In genomic region chr11:10735532-10736465, GRCh38 we compare ENCODE assay signal across 8 cellular contexts. TPM values are rescaled to one million over a fixed set of nuclear protein-coding genes. Genes with fewer than 3 reads are reported as not detected.
DNase-seq lines count a peak whose midpoint lies in the region; ATAC-seq and TF ChIP-seq lines count a peak whose summit lies in the region.

No MANE protein-coding gene starts in this region.

- in situ Hi-C loops in GM13977 (cut with MboI; ENCODE audit: low pct_unique_long_range_greater_than_20kb, low sequenced_read_pairs, unreplicated experiment), result loop anchor here (5.0 kb wide), 1 partner anchor 328 kb away; no protein-coding TSS in a partner anchor

- intact Hi-C loops in left ventricle myocardium inferior (cut with micrococcal nuclease), result loop anchor here (5.0 kb wide), 1 partner anchor 328 kb away; no protein-coding TSS in a partner anchor

- H3K36me3 Mint-ChIP-seq in progenitor cell of endocrine pancreas (ENCODE audit: insufficient read depth), result no peaks in the 10 kb centered on the region

- peak overlapping the region; percentile 44 for H3K27ac Mint-ChIP-seq in progenitor cell of endocrine pancreas

- H3K4me3 ChIP-seq in left ventricle myocardium inferior, result peak overlapping the region; percentile 38

- peaks cover 5% of the 10 kb centered on the region for H3K27me3 ChIP-seq in left ventricle myocardium inferior (ENCODE audit: low read depth)

- no peaks in the 10 kb centered on the region for H3K9me3 Mint-ChIP-seq in progenitor cell of endocrine pancreas (ENCODE audit: low read depth)

- peaks cover 3% of the 10 kb centered on the region for H3K4me1 Mint-ChIP-seq in progenitor cell of endocrine pancreas (ENCODE audit: low read depth)

- peaks cover 8% of the 10 kb centered on the region for H3K4me1 ChIP-seq in left ventricle myocardium inferior

- H3K36me3 ChIP-seq in left ventricle myocardium inferior, result no peaks in the 10 kb centered on the region

- peaks cover 13% of the 10 kb centered on the region for H3K27me3 Mint-ChIP-seq in progenitor cell of endocrine pancreas

- peak; percentile 92 for TF ChIP-seq CTCF in GM13977 (IDR thresholded peaks at IDR 0.05; ENCODE audit: extremely low read depth, insufficient read depth, missing control alignments)
- peak; percentile 99 for TF ChIP-seq CTCF in left ventricle myocardium inferior (IDR thresholded peaks at IDR 0.05; ENCODE audit: borderline replicate concordance)
- peak; percentile 98 for TF ChIP-seq CTCF in progenitor cell of endocrine pancreas (IDR thresholded peaks at IDR 0.05; ENCODE audit: unreplicated experiment)

- peak overlapping the region; percentile 71 for H3K4me3 Mint-ChIP-seq in progenitor cell of endocrine pancreas (ENCODE audit: low read depth)

- peak overlapping the region; percentile 75 for H3K27ac ChIP-seq in left ventricle myocardium inferior (replicated peaks)

- peaks cover 4% of the 10 kb centered on the region for H3K9me3 ChIP-seq in left ventricle myocardium inferior (replicated peaks)

- ATAC-seq in HG02885 (IDR thresholded peaks at IDR 0.05; ENCODE audit: poor library complexity, unreplicated experiment), result peak; percentile 98

- DNase-seq in GM13977 (ENCODE audit: low spot score) (peak; percentile 87), NCI-H146 (lab: John Stamatoyannopoulos, UW) (peak; percentile 91), T-helper 1 cell (peak; percentile 67 to 80 (median 77)), amniotic stem cell (lab: John Stamatoyannopoulos, UW) (peak; percentile 96), left ventricle myocardium inferior (peak; percentile 94), progenitor cell of endocrine pancreas (ENCODE audit: low spot score, unreplicated experiment) (peak; percentile 94), ureter (ENCODE audit: low spot score) (peak; percentile 96)

RNA-seq across cellular contexts. Expression of gene CTR9, which starts 15.2 kb away (rescaled TPM):
- total RNA-seq in left ventricle myocardium inferior, result 22.9 TPM
- total RNA-seq in progenitor cell of endocrine pancreas, result 34.4 and 38.6 TPM in 2 replicates
- total RNA-seq in ureter, result 42.5 TPM

RNA-seq across cellular contexts. Expression of gene IRAG1, which starts 42.2 kb away (rescaled TPM):
- total RNA-seq in left ventricle myocardium inferior, result 5.1 TPM
- total RNA-seq in progenitor cell of endocrine pancreas, result 5.4 and 6.3 TPM in 2 replicates
- total RNA-seq in ureter, result 75.5 TPM

Comparison
In these comparisons a context has a peak if more than half of its experiments do, and no peak if none do; other contexts are left out.
1. Peak in every context shown above with its lines: DNase-seq, ATAC-seq, H3K4me3 ChIP-seq and H3K27ac ChIP-seq.
2. RNA of gene IRAG1, which starts 42.2 kb away (total RNA-seq): 75.5 TPM in ureter (single experiment); 5.4 to 6.3 TPM in progenitor cell of endocrine pancreas and 5.1 TPM in left ventricle myocardium inferior (single experiment); every median in the first group is over 10 times any median in the second.